Comparison of ENCODE assay signal across 16 cellular contexts in the genomic region with DNA sequence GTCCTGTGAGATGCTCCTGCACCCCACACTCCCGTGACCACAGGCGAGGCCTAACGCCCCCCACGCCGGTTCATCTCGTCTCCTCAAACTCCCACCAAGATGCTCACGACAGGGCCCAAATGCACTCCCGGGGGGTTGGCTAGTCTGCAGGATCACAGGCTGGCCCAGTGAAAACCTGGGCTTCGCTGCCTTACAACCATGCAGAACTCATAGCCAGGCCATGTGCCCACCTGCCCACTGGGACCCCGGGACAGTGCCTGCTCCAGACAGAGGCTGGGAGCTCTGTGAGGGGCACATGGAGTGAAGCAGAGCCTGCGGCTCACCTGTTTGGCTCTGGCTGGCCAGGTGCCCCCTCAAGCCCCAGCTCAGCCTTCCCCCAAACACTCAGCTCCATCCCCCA. TPM values are rescaled to one million over a fixed set of nuclear protein-coding genes. Genes with fewer than 3 reads are reported as not detected.
DNase-seq lines count a peak whose midpoint lies in the region; ATAC-seq, FAIRE-seq and TF ChIP-seq lines count a peak whose summit lies in the region.
"Had no signal": no experiment of that assay in that cellular context is flagged by ENCODE, and none has a peak within 500 bp of the region (broad histone marks: within the 10 kb centered on the region; RNA-seq: fewer than 3 reads in every experiment).

No MANE protein-coding gene starts in this region.

- TF ChIP-seq POLR2A in H1 (IDR thresholded peaks at IDR 0.05; ENCODE audit: control extremely low read depth in 1 of 2, low read depth in 2 of 2, low read length in 2 of 2) (no peak), stomach (IDR thresholded peaks at IDR 0.05) (no peak)

- H2BK15ac ChIP-seq in H1 (ENCODE audit: low read length), result no peak overlapping the region

- H3K4me2 ChIP-seq in BLaER1 (peak overlapping the region; percentile 86), H1 (ENCODE audit: insufficient read depth in 1 of 2, low read depth in 2 of 2, low read length in 2 of 2) (no peak overlapping the region)

- CTCF ChIA-PET in H1 (lab: Charles Lee; ENCODE audit: partially characterized antibody), result interaction anchor here (0.9 to 12.1 kb wide), 5 partner anchors 9 to 84 kb away, joined by 3 to 83 read pairs (median 7); a partner anchor contains a TSS

- no peak overlapping the region for H3K4ac ChIP-seq in H1 (replicated peaks; ENCODE audit: insufficient read length, low read depth, low read length)

- H3K4me1 ChIP-seq in BLaER1 (peaks cover 89% of the 10 kb centered on the region), H1 (replicated peaks in 1 of 4; ENCODE audit: control insufficient read depth in 3 of 4, insufficient read depth in 4 of 4, low read length in 3 of 4) (no peaks in the 10 kb centered on the region; a peak in 2 of 7 replicates), lower lobe of right lung (peaks cover 43% of the 10 kb centered on the region), stomach (peaks cover 34 to 63% (median 53%) of the 10 kb centered on the region in 4 donors)

- H3K27ac ChIP-seq in BLaER1 (peak overlapping the region; percentile 75; the same call in 1 of the 2 replicates), H1 (ENCODE audit: low read depth, low read length) (no peak overlapping the region), lower lobe of right lung (peak overlapping the region; percentile 77), stomach (peak overlapping the region in 3 of 5 donors; percentile 58 to 82 (median 71))

- H2BK120ac ChIP-seq in H1 (replicated peaks; ENCODE audit: low read depth, low read length), result no peak overlapping the region

- no peak for DNase-seq in H1 (ENCODE audit: low read depth in 1 of 2, low spot score in 2 of 2)
- no peak for DNase-seq in lower lobe of right lung
- DNase-seq in stomach, result no peak
- no peak for DNase-seq in foreskin fibroblast
- DNase-seq in HuH-7 (ENCODE audit: low spot score), result no peak
- DNase-seq in cerebellum (ENCODE audit: low spot score), result no peak
- DNase-seq: 8988T; AML-193; C1 segment of cervical spinal cord; Calu3; CD4-positive, alpha-beta T cell; DMS 273 treated with DMSO at 0.1 percent for 48 hours had no signal

- no peak overlapping the region for H2BK5ac ChIP-seq in H1 (ENCODE audit: low read depth, low read length)

- TF ChIP-seq EP300 in H1 (IDR thresholded peaks at IDR 0.05; ENCODE audit: borderline replicate concordance in 1 of 2, low read depth in 2 of 2, low read length in 2 of 2), result no peak
- TF ChIP-seq EP300 in stomach (IDR thresholded peaks at IDR 0.05), result no peak

- no peak overlapping the region for H3K18ac ChIP-seq in H1 (ENCODE audit: extremely low read depth, low read length)

- H3K14ac ChIP-seq in H1 (ENCODE audit: insufficient read length), result no peak overlapping the region

- H3K9me3 ChIP-seq in BLaER1 (no peaks in the 10 kb centered on the region), H1 (ENCODE audit: insufficient read depth in 2 of 2, low read depth in 1 of 2, low read length in 1 of 2) (no peaks in the 10 kb centered on the region), lower lobe of right lung (no peaks in the 10 kb centered on the region), stomach (no peaks in the 10 kb centered on the region)

- H3K23me2 ChIP-seq in H1 (ENCODE audit: low read depth, low read length), result no peaks in the 10 kb centered on the region

- no peak overlapping the region for H2BK20ac ChIP-seq in H1 (ENCODE audit: low read length)

- H4K8ac ChIP-seq in H1 (ENCODE audit: extremely low read depth, insufficient read depth, low read length), result peak overlapping the region; percentile 80; the same call in 1 of the 2 replicates

- H3K27me3 ChIP-seq in BLaER1 (no peaks in the 10 kb centered on the region), H1 (replicated peaks in 1 of 4; ENCODE audit: control insufficient read depth in 3 of 4, extremely low read depth in 1 of 4, insufficient read depth in 3 of 4, low read length in 3 of 4) (no peaks in the 10 kb centered on the region), lower lobe of right lung (ENCODE audit: low read depth) (no peaks in the 10 kb centered on the region), stomach (no peaks in the 10 kb centered on the region)

- WGBS in H1 (ENCODE audit: extremely low coverage in 1 of 2, insufficient coverage in 1 of 2, insufficient read length in 1 of 2, insufficient replicate concordance in 2 of 2, low coverage in 1 of 2, low lambda C conversion rate in 2 of 2, missing lambda C conversion rate in 1 of 2), 2 experiments, result 96% methylated on average over 11 of the region's 11 CpGs; no CpG with 5 or more reads in 1 of the 2 experiments
- WGBS in stomach, 5 donors, result 94 to 98% (median 96%) methylated on average over 9 to 11 of the region's 11 CpGs

- no peak overlapping the region for H3K23ac ChIP-seq in H1 (ENCODE audit: insufficient read length)

- no peak overlapping the region for H3K4me3 ChIP-seq in BLaER1
- H3K4me3 ChIP-seq in H1 (ENCODE audit: extremely low read depth in 1 of 4, insufficient read depth in 2 of 4, low read depth in 3 of 4, low read length in 4 of 4), result no peak overlapping the region
- H3K4me3 ChIP-seq in lower lobe of right lung, result no peak overlapping the region
- H3K4me3 ChIP-seq in stomach, result no peak overlapping the region
- H3K4me3 ChIP-seq in foreskin fibroblast (ENCODE audit: low read depth in 1 of 2, low read length in 2 of 2), result no peak overlapping the region

- H2BK12ac ChIP-seq in H1 (ENCODE audit: low read depth, low read length), result no peak overlapping the region

- H3K36me3 ChIP-seq in BLaER1 (peaks cover 8% of the 10 kb centered on the region; the same call in 1 of the 2 replicates), H1 (ENCODE audit: control insufficient read depth in 2 of 4, insufficient read depth in 4 of 4, low read length in 3 of 4) (no peaks in the 10 kb centered on the region), lower lobe of right lung (no peaks in the 10 kb centered on the region), stomach (no peaks in the 10 kb centered on the region)

- no peak overlapping the region for H3K56ac ChIP-seq in H1 (replicated peaks; ENCODE audit: insufficient read length, low read depth, low read length)

- 0 out of 2 replicates have a peak overlapping the region, but pooled peaks have one; percentile 16 for H3K9ac ChIP-seq in BLaER1
- H3K9ac ChIP-seq in H1 (replicated peaks in 1 of 4; ENCODE audit: extremely low read depth in 1 of 4, low read depth in 3 of 4, low read length in 3 of 4), result no peak overlapping the region

- TF ChIP-seq CTCF in H1 (IDR thresholded peaks at IDR 0.05; ENCODE audit: control extremely low read depth in 1 of 3, insufficient read depth in 1 of 3, low read depth in 1 of 3, low read length in 3 of 3) (no peak), lower lobe of right lung (IDR thresholded peaks at IDR 0.05) (no peak), stomach (IDR thresholded peaks at IDR 0.05) (no peak), foreskin fibroblast (IDR thresholded peaks at IDR 0.05; ENCODE audit: low read depth, low read length) (no peak)

- H2AFZ ChIP-seq in H1 (ENCODE audit: low read length), result no peak overlapping the region

- POLR2A ChIA-PET in H1 (lab: Charles Lee; ENCODE audit: partially characterized antibody), result no interaction called here

- H3K79me2 ChIP-seq in H1 (ENCODE audit: control insufficient read depth in 1 of 2, insufficient read depth in 2 of 2, low read length in 2 of 2), result no peaks in the 10 kb centered on the region; a peak in 1 of 4 replicates

- no peak for TF ChIP-seq RAD21 in H1 (IDR thresholded peaks at IDR 0.05 in 1 of 2, conservative IDR thresholded peaks at IDR 0.05 in 1 of 2; ENCODE audit: low read depth in 2 of 2, low read length in 2 of 2)

- peaks cover 4% of the 10 kb centered on the region; the same call in 1 of the 2 replicates for H3K79me1 ChIP-seq in H1 (ENCODE audit: low read depth, low read length)

- ATAC-seq in lower lobe of right lung (no peak), GM18520 (IDR thresholded peaks at IDR 0.05; ENCODE audit: unreplicated experiment) (no peak)
- ATAC-seq: HCT116 had no signal

- H4K91ac ChIP-seq in H1 (replicated peaks; ENCODE audit: insufficient read length, low read length), result no peak overlapping the region

- H2AK5ac ChIP-seq in H1 (ENCODE audit: low read depth, low read length), result no peak overlapping the region

- intact Hi-C loops in lower lobe of right lung (cut with DNase I), result no loop called here
- intact Hi-C loops in stomach (cut with DNase I; ENCODE audit: low total_unique reads), result no loop called here

- peaks cover 21% of the 10 kb centered on the region; the same call in 1 of the 2 replicates for H4K20me1 ChIP-seq in BLaER1
- H4K20me1 ChIP-seq in H1 (replicated peaks in 1 of 2; ENCODE audit: control insufficient read depth in 1 of 2, insufficient read depth in 2 of 2, low read length in 2 of 2), result peaks cover 3 to 11% of the 10 kb centered on the region in 2 experiments

- FAIRE-seq in H1 (lab: Jason Lieb, UNC), result no peak
- FAIRE-seq: H54 had no signal

- H4K5ac ChIP-seq in H1 (ENCODE audit: insufficient read length, low read depth, low read length), result no peak overlapping the region

TF ChIP-seq in H1, 55 proteins besides CTCF, POLR2A, EP300 and RAD21 (continues in another document):
- TF ChIP-seq TEAD4 (IDR thresholded peaks at IDR 0.05; ENCODE audit: low read depth, low read length), result no peak

RNA-seq across cellular contexts. Expression of a gene that starts 9.4 kb away (rescaled TPM):
- 0.24 and 0.52 TPM in 2 replicates for total RNA-seq in H1 (2021; fragmentation: NEBNext Ultra II Directional; extraction: Animal tissue kit (Norgen Biotek cat#: 25700))
- 0.47 and 0.78 TPM in 2 replicates for polyA plus RNA-seq in H1 (2011; rRNA removed)
- 0.56 TPM for polyA plus RNA-seq in H1 (2011; cell fraction: cytosol; rRNA removed)
- 1.00 TPM for polyA plus RNA-seq in H1 (2011; cell fraction: nucleus; rRNA removed)
- 0.36 to 0.68 TPM (median 0.62 TPM) in 4 replicates for polyA plus RNA-seq in H1 (2012, experiment 1 of 2)
- 0.17 TPM for polyA plus RNA-seq in H1 (2012, experiment 2 of 2)
- polyA plus RNA-seq in H1 (2013, experiment 1 of 2), result 0.20 TPM
- polyA plus RNA-seq in H1 (2013, experiment 2 of 2), result 0.20 TPM
- polyA minus RNA-seq in H1 (2011; rRNA and poly(A)+ RNA removed), result 0.16 and 0.27 TPM in 2 replicates
- polyA minus RNA-seq in H1 (2011; cell fraction: cytosol; rRNA and poly(A)+ RNA removed), result not detected
- 0.70 TPM for polyA minus RNA-seq in H1 (2011; cell fraction: nucleus; rRNA and poly(A)+ RNA removed)
- total RNA-seq in lower lobe of right lung, result 26.0 TPM
- total RNA-seq in stomach, result 10 to 100 TPM in 2 of 5 donors, 1 to 10 TPM in 1, under 1 TPM in 1, not detected in 1; 0.58 to 18.3 (median 9.7) TPM
- 10 to 100 TPM; 21.9 to 31.2 (median 26.0) TPM for polyA plus RNA-seq in stomach
- 0.73 TPM for total RNA-seq in cerebellum
- total RNA-seq: CD4-positive, alpha-beta T cell had no signal

RNA-seq across cellular contexts. Expression of a gene that starts 34.2 kb away (rescaled TPM):
- total RNA-seq in H1 (2021; fragmentation: NEBNext Ultra II Directional; extraction: Animal tissue kit (Norgen Biotek cat#: 25700)), result 0.54 and 1.8 TPM in 2 replicates
- polyA plus RNA-seq in H1 (2011; rRNA removed) (2.7 and 3.9 TPM in 2 replicates), stomach (10 to 100 TPM in 2 of 3 donors, 1 to 10 TPM in 1; 6.4 to 14.6 (median 10.8) TPM)
- 2.5 TPM for polyA plus RNA-seq in H1 (2011; cell fraction: cytosol; rRNA removed)
- 3.3 TPM for polyA plus RNA-seq in H1 (2011; cell fraction: nucleus; rRNA removed)
- 0.62 to 1.8 TPM (median 1.3 TPM) in 4 replicates for polyA plus RNA-seq in H1 (2012, experiment 1 of 2)
- 2.0 TPM for polyA plus RNA-seq in H1 (2012, experiment 2 of 2)
- polyA plus RNA-seq in H1 (2013, experiment 1 of 2), result 1.1 TPM
- polyA plus RNA-seq in H1 (2013, experiment 2 of 2), result 0.79 TPM
- polyA minus RNA-seq in H1 (2011; rRNA and poly(A)+ RNA removed), result 2.9 and 4.5 TPM in 2 replicates
- 0.81 TPM for polyA minus RNA-seq in H1 (2011; cell fraction: cytosol; rRNA and poly(A)+ RNA removed)
- 3.9 TPM for polyA minus RNA-seq in H1 (2011; cell fraction: nucleus; rRNA and poly(A)+ RNA removed)
- total RNA-seq in lower lobe of right lung (44.8 TPM), stomach (10 to 100 TPM in 1 of 5 donors, 1 to 10 TPM in 4; 2.0 to 13.6 (median 4.4) TPM), cerebellum (2.7 TPM)
